In the genomic region with DNA sequence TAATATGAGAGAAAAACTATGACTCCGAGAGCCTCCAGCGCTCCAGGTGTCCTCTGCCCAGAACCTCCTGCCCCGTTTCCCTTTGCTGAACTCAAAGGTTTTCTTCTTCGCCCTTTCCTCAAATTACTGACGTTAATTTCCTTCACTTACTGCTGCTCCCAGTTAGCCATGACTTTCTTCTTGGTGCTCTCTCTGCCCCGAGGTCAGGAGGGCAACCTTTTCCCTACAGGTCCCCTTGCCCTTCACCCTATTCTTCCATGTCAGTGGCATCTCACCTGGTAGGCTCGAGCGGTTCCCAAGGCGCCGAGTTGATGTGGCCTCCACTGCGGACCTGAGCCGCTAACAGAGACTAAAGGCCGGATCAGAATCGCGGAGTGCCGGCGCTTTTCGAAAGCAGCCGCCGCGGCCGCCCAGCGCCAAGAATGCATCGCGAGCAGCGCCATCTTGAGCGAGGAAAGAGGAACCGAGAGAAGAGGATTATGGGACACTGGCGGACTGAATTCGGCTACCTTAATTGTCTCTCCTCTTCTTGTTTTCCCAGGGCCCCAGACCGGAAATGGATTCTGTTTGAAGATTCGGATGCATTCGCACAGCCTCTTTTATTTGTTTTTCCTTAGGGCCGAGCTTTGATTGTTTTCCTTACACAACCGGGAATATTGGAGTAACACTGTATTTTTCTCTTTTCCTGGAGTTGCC, we compare ENCODE assay signal across 1 cellular context.
TF ChIP-seq lines count a peak whose summit lies in the region.

Gene ABCB7, minus strand, starts transcription at position 454 of the 696 bp plus-strand sequence. Its CDS starts 11 bp downstream, at position 443.

TF ChIP-seq in H1, 55 proteins besides CTCF, POLR2A, EP300 and RAD21 (continued from another document):
- TF ChIP-seq NANOG (IDR thresholded peaks at IDR 0.05; ENCODE audit: insufficient read depth, low read depth, low read length, poor library complexity, severe bottlenecking) (no peak), SAP30 (IDR thresholded peaks at IDR 0.05; ENCODE audit: insufficient read depth, insufficient replicate concordance, low read length) (no peak), ASH2L (IDR thresholded peaks at IDR 0.05; ENCODE audit: low read length) (peak; percentile 64), RXRA (IDR thresholded peaks at IDR 0.05; ENCODE audit: insufficient read depth, low read depth, low read length) (no peak), SUZ12 (IDR thresholded peaks at IDR 0.05; ENCODE audit: low read length) (no peak), HDAC6 (IDR thresholded peaks at IDR 0.05; ENCODE audit: low read depth, low read length) (no peak), TAF7 (optimal IDR thresholded peaks at IDR 0.05; ENCODE audit: borderline replicate concordance, low read depth, low read length) (peak; percentile 75), POLR2AphosphoS5 (IDR thresholded peaks at IDR 0.05; ENCODE audit: low read depth, low read length) (peak; percentile 56; the same call in 1 of the 2 replicates), TBP (IDR thresholded peaks at IDR 0.05; ENCODE audit: low read depth, low read length) (peak; percentile 78), TCF12 (IDR thresholded peaks at IDR 0.05; ENCODE audit: low read depth, low read length) (no peak), TEAD4 (IDR thresholded peaks at IDR 0.05; ENCODE audit: low read depth, low read length) (no peak; the same call in 1 of the 2 replicates), ZNF274 (IDR thresholded peaks at IDR 0.05; ENCODE audit: borderline replicate concordance, extremely low read depth, low read length) (no peak), TAF1 (IDR thresholded peaks at IDR 0.05; ENCODE audit: low read depth, low read length) (peak; percentile 91), E2F6 (IDR thresholded peaks at IDR 0.05) (no peak), RFX5 (IDR thresholded peaks at IDR 0.05; ENCODE audit: borderline replicate concordance, low read depth, low read length) (no peak), SIX5 (IDR thresholded peaks at IDR 0.05; ENCODE audit: low read depth, low read length) (no peak)
